1 cellular context compared by ENCODE assay signal in genomic region chr22:23716811-23717801, GRCh38.
TF ChIP-seq lines count a peak whose summit lies in the region.

No MANE protein-coding gene starts in this region.

TF ChIP-seq in HepG2, 621 proteins besides CTCF, POLR2A, EP300 and RAD21 (continued from another document and continues in another):
- no peak for TF ChIP-seq ZNF281 (CRISPR knock-in tag; IDR thresholded peaks at IDR 0.05; ENCODE audit: borderline replicate concordance)
- peak; percentile 66; the same call in 1 of the 2 replicates for TF ChIP-seq ZNF333 (CRISPR knock-in tag; IDR thresholded peaks at IDR 0.05; ENCODE audit: borderline replicate concordance)
- TF ChIP-seq ZNF513 (CRISPR knock-in tag; conservative IDR thresholded peaks at IDR 0.05): 0 out of 2 replicates have a peak, but pooled peaks have one; percentile 88
- no peak for TF ChIP-seq ZNF180 (CRISPR knock-in tag; IDR thresholded peaks at IDR 0.05; ENCODE audit: borderline replicate concordance, low read depth)
- TF ChIP-seq NFKB2 (CRISPR knock-in tag; IDR thresholded peaks at IDR 0.05; ENCODE audit: borderline replicate concordance): peak; percentile 78
- no peak for TF ChIP-seq FOSL1 (CRISPR knock-in tag; IDR thresholded peaks at IDR 0.05; ENCODE audit: borderline replicate concordance)
- peak; percentile 86; the same call in 1 of the 2 replicates for TF ChIP-seq ZNF280B (CRISPR knock-in tag; IDR thresholded peaks at IDR 0.05; ENCODE audit: borderline replicate concordance)
- TF ChIP-seq ZBTB21 (CRISPR knock-in tag; IDR thresholded peaks at IDR 0.05): peak; percentile 69; the same call in 1 of the 2 replicates
- peak; percentile 78 for TF ChIP-seq ZNF607 (CRISPR knock-in tag; IDR thresholded peaks at IDR 0.05; ENCODE audit: borderline replicate concordance)
- TF ChIP-seq IRF9 (CRISPR knock-in tag; IDR thresholded peaks at IDR 0.05; ENCODE audit: borderline replicate concordance): peak; percentile 32; the same call in 1 of the 2 replicates
- TF ChIP-seq TCF12 (IDR thresholded peaks at IDR 0.05): no peak
- TF ChIP-seq TCF12 (CRISPR knock-in tag; IDR thresholded peaks at IDR 0.05): peak; percentile 43; the same call in 1 of the 2 replicates
- TF ChIP-seq ZNF337 (CRISPR knock-in tag; IDR thresholded peaks at IDR 0.05; ENCODE audit: borderline replicate concordance, low read depth): peak; percentile 71; the same call in 1 of the 2 replicates
- TF ChIP-seq ZNF331 (CRISPR knock-in tag; IDR thresholded peaks at IDR 0.05): peak; percentile 59; the same call in 1 of the 2 replicates
- TF ChIP-seq SP140L (CRISPR knock-in tag; IDR thresholded peaks at IDR 0.05; ENCODE audit: borderline replicate concordance): peak; percentile 63; the same call in 1 of the 2 replicates
- TF ChIP-seq CREBL2 (CRISPR knock-in tag; IDR thresholded peaks at IDR 0.05; ENCODE audit: borderline replicate concordance): peak; percentile 67; the same call in 1 of the 2 replicates
- TF ChIP-seq ZNF776 (CRISPR knock-in tag; IDR thresholded peaks at IDR 0.05): peak; percentile 60; the same call in 1 of the 2 replicates
- TF ChIP-seq MYC (CRISPR knock-in tag; IDR thresholded peaks at IDR 0.05; ENCODE audit: borderline replicate concordance): peak; percentile 90
- TF ChIP-seq E2F5 (CRISPR knock-in tag; conservative IDR thresholded peaks at IDR 0.05): peak; percentile 57; the same call in 1 of the 2 replicates
- TF ChIP-seq HES4 (CRISPR knock-in tag; IDR thresholded peaks at IDR 0.05; ENCODE audit: borderline replicate concordance): peak; percentile 80
- peak; percentile 85 for TF ChIP-seq SALL1 (CRISPR knock-in tag; IDR thresholded peaks at IDR 0.05)
- TF ChIP-seq ARHGAP35 (CRISPR knock-in tag; IDR thresholded peaks at IDR 0.05; ENCODE audit: borderline replicate concordance): peak; percentile 41; the same call in 1 of the 2 replicates
- TF ChIP-seq TEAD3 (CRISPR knock-in tag; optimal IDR thresholded peaks at IDR 0.05; ENCODE audit: borderline replicate concordance): peak; percentile 43
- 0 out of 2 replicates have a peak, but pooled peaks have one; percentile 41 for TF ChIP-seq ATF6 (CRISPR knock-in tag; conservative IDR thresholded peaks at IDR 0.05)
- peak; percentile 95 for TF ChIP-seq SNAPC4 (CRISPR knock-in tag; IDR thresholded peaks at IDR 0.05)
- no peak for TF ChIP-seq GLMP (CRISPR knock-in tag; IDR thresholded peaks at IDR 0.05; ENCODE audit: borderline replicate concordance)
- TF ChIP-seq FOXJ3 (CRISPR knock-in tag; IDR thresholded peaks at IDR 0.05; ENCODE audit: borderline replicate concordance): no peak
- peak; percentile 82 for TF ChIP-seq ASH2L (IDR thresholded peaks at IDR 0.05; ENCODE audit: insufficient read length, low read depth, low read length)
- peak; percentile 100 for TF ChIP-seq HOXA3 (CRISPR knock-in tag; IDR thresholded peaks at IDR 0.05)
- TF ChIP-seq WIZ (CRISPR knock-in tag; IDR thresholded peaks at IDR 0.05): no peak
- TF ChIP-seq ZNF343 (CRISPR knock-in tag; IDR thresholded peaks at IDR 0.05): peak; percentile 87
- no peak for TF ChIP-seq ZNF510 (CRISPR knock-in tag; IDR thresholded peaks at IDR 0.05; ENCODE audit: low read depth)
